Comparison of ENCODE assay signal across 17 cellular contexts in genomic region chr1:112524986-112525385, GRCh38. TPM values are rescaled to one million over a fixed set of nuclear protein-coding genes. Genes with fewer than 3 reads are reported as not detected.
A peak's percentile ranks its signal among the peaks of the same experiment; 100 is the strongest.
DNase-seq lines count a peak whose midpoint lies in the region; ATAC-seq and TF ChIP-seq lines count a peak whose summit lies in the region.
"Had no signal": no experiment of that assay in that cellular context is flagged by ENCODE, and none has a peak within 500 bp of the region (broad histone marks: within the 10 kb centered on the region; RNA-seq: fewer than 3 reads in every experiment).

No MANE protein-coding gene starts in this region.

- H3K9me3 ChIP-seq in right cardiac atrium (ENCODE audit: control insufficient read depth, low read length): no peaks in the 10 kb centered on the region
- H3K9me3 ChIP-seq in neural cell (ENCODE audit: low read length): no peaks in the 10 kb centered on the region
- H3K9me3 ChIP-seq: A549, MG63 had no signal

- no peaks in the 10 kb centered on the region for H3F3A ChIP-seq in neural cell (ENCODE audit: insufficient read depth, low read length, poor library complexity, severe bottlenecking)

- H3K79me2 ChIP-seq in neural cell (replicated peaks; ENCODE audit: insufficient read depth, low read length): no peaks in the 10 kb centered on the region

- WGBS in right cardiac atrium: 83% methylated on average over 1 of the region's 1 CpG

- intact Hi-C loops in right cardiac atrium (cut with DNase I): no loop called here
- intact Hi-C loops in Right ventricle myocardium inferior (cut with DNase I): no loop called here

- TF ChIP-seq EP300 in neural cell (conservative IDR thresholded peaks at IDR 0.05; ENCODE audit: poor library complexity, severe bottlenecking): no peak

- no peak overlapping the region for H2AFZ ChIP-seq in neural cell (ENCODE audit: low read depth, low read length)
- H2AFZ ChIP-seq: GM23248 had no signal

- no peaks in the 10 kb centered on the region for H3K9me2 ChIP-seq in neural cell (ENCODE audit: insufficient read depth, low read length)

- ATAC-seq in right cardiac atrium: no peak
- no peak for ATAC-seq in Right ventricle myocardium inferior
- no peak for ATAC-seq in activated naive CD8-positive, alpha-beta T cell treated with anti-CD3 and anti-CD28 coated beads, Interleukin-2, amount 50 U/mL, for 24 hours
- ATAC-seq: A549, PC-3 had no signal

- no peaks in the 10 kb centered on the region for H3K27me3 Mint-ChIP-seq in chondrocyte (ENCODE audit: low read depth)
- no peaks in the 10 kb centered on the region for H3K27me3 Mint-ChIP-seq in activated naive CD8-positive, alpha-beta T cell treated with anti-CD3 and anti-CD28 coated beads, Interleukin-2, amount 50 U/mL, for 24 hours

- DNase-seq in right cardiac atrium: no peak
- DNase-seq in Right ventricle myocardium inferior (ENCODE audit: missing footprints): no peak
- DNase-seq in chondrocyte (ENCODE audit: low spot score): no peak
- no peak for DNase-seq in activated naive CD8-positive, alpha-beta T cell treated with anti-CD3 and anti-CD28 coated beads, Interleukin-2, amount 50 U/mL, for 24 hours
- DNase-seq in HuH-7.5 (ENCODE audit: low spot score): no peak
- no peak for DNase-seq in cortex of kidney (lab: John Stamatoyannopoulos, UW)
- DNase-seq: COR-L47, NCI-H1092 treated with DMSO at 0.1 percent for 48 hours, NCI-H1694, NCI-H2107, NCI-H446, PC-3 had no signal

- H3K36me3 ChIP-seq in neural cell (ENCODE audit: insufficient read depth, low read length): no peaks in the 10 kb centered on the region

- H3K4me1 Mint-ChIP-seq in chondrocyte (ENCODE audit: low read depth): peaks cover 66% of the 10 kb centered on the region
- H3K4me1 Mint-ChIP-seq in activated naive CD8-positive, alpha-beta T cell treated with anti-CD3 and anti-CD28 coated beads, Interleukin-2, amount 50 U/mL, for 24 hours: no peaks in the 10 kb centered on the region

- no peaks in the 10 kb centered on the region for H3K9me3 Mint-ChIP-seq in chondrocyte (ENCODE audit: low read depth)
- no peaks in the 10 kb centered on the region for H3K9me3 Mint-ChIP-seq in activated naive CD8-positive, alpha-beta T cell treated with anti-CD3 and anti-CD28 coated beads, Interleukin-2, amount 50 U/mL, for 24 hours

- no peak overlapping the region for H3K4me3 Mint-ChIP-seq in chondrocyte (ENCODE audit: unreplicated experiment)
- H3K4me3 Mint-ChIP-seq in activated naive CD8-positive, alpha-beta T cell treated with anti-CD3 and anti-CD28 coated beads, Interleukin-2, amount 50 U/mL, for 24 hours: no peak overlapping the region

- H3K27ac ChIP-seq in right cardiac atrium (ENCODE audit: low read length): peak overlapping the region; percentile 34
- no peak overlapping the region for H3K27ac ChIP-seq in neural cell (ENCODE audit: low read length)
- H3K27ac ChIP-seq: A549, C4-2B, GM23248 had no signal

- H3K4me3 ChIP-seq in right cardiac atrium (ENCODE audit: low read length) (no peak overlapping the region), neural cell (ENCODE audit: low read length) (no peak overlapping the region)
- H3K4me3 ChIP-seq: A549, GM23248, MG63 had no signal

- no peaks in the 10 kb centered on the region for H4K20me1 ChIP-seq in neural cell (ENCODE audit: insufficient read depth)

- H3K36me3 Mint-ChIP-seq in chondrocyte (ENCODE audit: low read depth): peaks cover 8% of the 10 kb centered on the region
- peaks cover 2% of the 10 kb centered on the region for H3K36me3 Mint-ChIP-seq in activated naive CD8-positive, alpha-beta T cell treated with anti-CD3 and anti-CD28 coated beads, Interleukin-2, amount 50 U/mL, for 24 hours (ENCODE audit: low read depth)

- H3K4me1 ChIP-seq in right cardiac atrium (ENCODE audit: control insufficient read depth, insufficient read depth, low read length): peaks cover 5% of the 10 kb centered on the region
- H3K4me1 ChIP-seq: A549 had no signal

- TF ChIP-seq CTCF in chondrocyte (IDR thresholded peaks at IDR 0.05) (no peak), neural cell (IDR thresholded peaks at IDR 0.05; ENCODE audit: poor library complexity, severe bottlenecking) (no peak)

- H3K27me3 ChIP-seq in right cardiac atrium (ENCODE audit: control insufficient read depth, insufficient read depth) (no peaks in the 10 kb centered on the region), neural cell (ENCODE audit: insufficient read depth, low read depth, low read length) (no peaks in the 10 kb centered on the region)
- H3K27me3 ChIP-seq: MG63 had no signal

- H3K27ac Mint-ChIP-seq in chondrocyte (ENCODE audit: unreplicated experiment): peak overlapping the region; percentile 81
- no peak overlapping the region for H3K27ac Mint-ChIP-seq in activated naive CD8-positive, alpha-beta T cell treated with anti-CD3 and anti-CD28 coated beads, Interleukin-2, amount 50 U/mL, for 24 hours

- TF ChIP-seq RAD21 in neural cell (conservative IDR thresholded peaks at IDR 0.05): no peak

- H3K9ac ChIP-seq in neural cell (ENCODE audit: low read length): no peak overlapping the region
- H3K9ac ChIP-seq: GM23248 had no signal

- no peak overlapping the region for H3K4me2 ChIP-seq in neural cell (ENCODE audit: low read length)
- H3K4me2 ChIP-seq: A549 had no signal

TF ChIP-seq in neural cell, 6 proteins besides CTCF, POLR2A, EP300 and RAD21:
- TF ChIP-seq SMC3 (conservative IDR thresholded peaks at IDR 0.05; ENCODE audit: poor library complexity) (no peak), TAF1 (IDR thresholded peaks at IDR 0.05; ENCODE audit: low read depth) (no peak), POLR2AphosphoS5 (IDR thresholded peaks at IDR 0.05) (peak; percentile 23)
TF ChIP-seq in neural cell: peak in this region for 1.

RNA-seq across cellular contexts. Expression of gene WNT2B, which starts 16.2 kb away (rescaled TPM):
- total RNA-seq in right cardiac atrium: 10 to 100 TPM in 3 of 4 donors, 1 to 10 TPM in 1; 7.1 to 14.1 (median 11.9) TPM
- polyA plus RNA-seq in right cardiac atrium: 3.5 TPM
- 1.5 TPM for total RNA-seq in Right ventricle myocardium inferior
- total RNA-seq in chondrocyte: 2.8 to 6.0 TPM (median 6.0 TPM) in 3 replicates
- 3.1 and 4.7 TPM in 2 replicates for polyA plus RNA-seq in neural cell
- 3.7 and 6.8 TPM in 2 replicates for polyA minus RNA-seq in neural cell
